Comparison of ENCODE assay signal across 12 cellular contexts in the genomic region with DNA sequence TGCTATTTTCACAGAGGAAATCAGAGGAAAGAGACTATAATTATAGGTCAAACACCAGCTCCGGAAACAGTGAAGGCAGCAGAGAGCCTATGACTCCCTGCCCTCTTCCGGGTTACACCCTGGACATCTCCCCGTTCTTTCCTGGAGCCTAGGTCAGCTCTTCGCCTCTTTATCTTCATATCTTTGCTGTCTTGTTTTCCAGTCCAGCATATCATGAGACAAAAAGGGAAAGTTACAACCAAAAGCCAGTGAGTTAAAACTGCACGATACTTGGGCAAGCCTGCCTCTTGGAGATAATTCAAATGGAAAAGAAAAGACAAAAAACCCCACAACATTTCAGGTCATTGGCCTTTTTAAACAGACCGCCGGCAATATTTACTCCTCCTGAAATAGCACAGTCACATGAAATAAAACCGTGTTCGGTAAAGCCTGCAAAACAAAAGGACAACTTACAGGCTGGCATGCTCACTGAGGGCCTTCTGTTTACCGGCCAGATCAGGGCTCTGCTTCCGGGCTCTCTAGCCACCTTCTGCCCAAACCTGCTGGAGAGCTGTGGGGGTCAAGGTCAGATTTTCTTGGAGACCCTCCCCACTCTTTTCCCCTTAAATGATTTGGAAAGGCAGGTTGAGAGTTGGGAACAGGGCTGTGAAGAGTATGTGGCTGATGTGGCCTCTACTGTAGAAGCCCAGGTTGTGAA. TPM values are rescaled to one million over a fixed set of nuclear protein-coding genes. Genes with fewer than 3 reads are reported as not detected.
DNase-seq lines count a peak whose midpoint lies in the region; ATAC-seq lines count a peak whose summit lies in the region.
"Had no signal": no experiment of that assay in that cellular context is flagged by ENCODE, and none has a peak within 500 bp of the region (broad histone marks: within the 10 kb centered on the region; RNA-seq: fewer than 3 reads in every experiment).

No MANE protein-coding gene starts in this region.

- peaks cover 30% of the 10 kb centered on the region for H3K4me1 ChIP-seq in stomach smooth muscle (ENCODE audit: control insufficient read depth, insufficient read depth, low read length)
- H3K4me1 ChIP-seq: adrenal gland had no signal

- no peaks in the 10 kb centered on the region for H3K9me3 ChIP-seq in stomach smooth muscle (ENCODE audit: control insufficient read depth in 2 of 2, low read length in 2 of 2)
- H3K9me3 ChIP-seq: adrenal gland had no signal

- ATAC-seq in GM18520 (IDR thresholded peaks at IDR 0.05; ENCODE audit: unreplicated experiment), result no peak

- H3K9me3 Mint-ChIP-seq in activated T-helper 1 cell treated with anti-CD3 and anti-CD28 coated beads, Interleukin-12 subunit alpha, Interleukin-12 subunit beta, Interleukin-2, Interleukin-4 antibody, amounts not matched to agents 30 ng/mL and 10 ng/mL and 1 ng/mL, durations not matched to agents 14 hours and 24 hours and 36 hours, result no peaks in the 10 kb centered on the region
- no peaks in the 10 kb centered on the region for H3K9me3 Mint-ChIP-seq in immature natural killer cell
- H3K9me3 Mint-ChIP-seq: nephron had no signal

- no peaks in the 10 kb centered on the region for H3K27me3 ChIP-seq in stomach smooth muscle (ENCODE audit: control insufficient read depth in 1 of 2, insufficient read depth in 2 of 2, low read length in 2 of 2)
- H3K27me3 ChIP-seq: adrenal gland had no signal

- peak overlapping the region; percentile 55 for H3K27ac ChIP-seq in stomach smooth muscle (ENCODE audit: low read length)
- H3K27ac ChIP-seq: WERI-Rb-1 had no signal

- H3K36me3 ChIP-seq in stomach smooth muscle (ENCODE audit: control insufficient read depth in 2 of 2, insufficient read depth in 2 of 2, low read length in 2 of 2), result no peaks in the 10 kb centered on the region
- H3K36me3 ChIP-seq: adrenal gland, WERI-Rb-1 had no signal

- no peaks in the 10 kb centered on the region for H3K27me3 Mint-ChIP-seq in activated T-helper 1 cell treated with anti-CD3 and anti-CD28 coated beads, Interleukin-12 subunit alpha, Interleukin-12 subunit beta, Interleukin-2, Interleukin-4 antibody, amounts not matched to agents 30 ng/mL and 10 ng/mL and 1 ng/mL, durations not matched to agents 14 hours and 24 hours and 36 hours (ENCODE audit: insufficient read depth)
- peaks cover 1 to 3% (median 2%) of the 10 kb centered on the region in 3 donors for H3K27me3 Mint-ChIP-seq in immature natural killer cell (ENCODE audit: low read depth in 3 of 3)

- H3K4me3 ChIP-seq in stomach smooth muscle (ENCODE audit: low read length in 2 of 2), result peak overlapping the region in 1 of 2 donors; percentile 47
- H3K4me3 ChIP-seq: adrenal gland had no signal

- H3K36me3 Mint-ChIP-seq in activated T-helper 1 cell treated with anti-CD3 and anti-CD28 coated beads, Interleukin-12 subunit alpha, Interleukin-12 subunit beta, Interleukin-2, Interleukin-4 antibody, amounts not matched to agents 30 ng/mL and 10 ng/mL and 1 ng/mL, durations not matched to agents 14 hours and 24 hours and 36 hours (ENCODE audit: low read depth), result peaks cover 5% of the 10 kb centered on the region
- H3K36me3 Mint-ChIP-seq in immature natural killer cell, result peaks cover 0 to 4% (median 0%) of the 10 kb centered on the region in 3 donors

- peak overlapping the region in 1 of 2 donors; percentile 51 for H3K9ac ChIP-seq in stomach smooth muscle (ENCODE audit: low read length in 2 of 2)

- no peak overlapping the region for H3K4me3 Mint-ChIP-seq in activated T-helper 1 cell treated with anti-CD3 and anti-CD28 coated beads, Interleukin-12 subunit alpha, Interleukin-12 subunit beta, Interleukin-2, Interleukin-4 antibody, amounts not matched to agents 30 ng/mL and 10 ng/mL and 1 ng/mL, durations not matched to agents 14 hours and 24 hours and 36 hours
- H3K4me3 Mint-ChIP-seq in immature natural killer cell, result peak overlapping the region; percentile 31 to 71 (median 57)
- H3K4me3 Mint-ChIP-seq: nephron had no signal

- intact Hi-C loops in activated T-helper 1 cell treated with anti-CD3 and anti-CD28 coated beads, Interleukin-12 subunit alpha, Interleukin-12 subunit beta, Interleukin-2, Interleukin-4 antibody, amounts not matched to agents 30 ng/mL and 10 ng/mL and 1 ng/mL, durations not matched to agents 14 hours and 24 hours and 36 hours (cut with micrococcal nuclease), result loop anchor here (1.0 kb wide), 1 partner anchor 8 kb away; no protein-coding TSS in a partner anchor

- DNase-seq in NCI-H1092 treated with DMSO at 0.1 percent for 48 hours (lab: John Stamatoyannopoulos, UW) (peak; percentile 17), NCI-H1092 (lab: John Stamatoyannopoulos, UW) (no peak), immature natural killer cell (no peak), ureter (ENCODE audit: low spot score) (no peak), HCEC 1CT (no peak)
- DNase-seq in activated T-helper 1 cell treated with anti-CD3 and anti-CD28 coated beads, Interleukin-12 subunit alpha, Interleukin-12 subunit beta, Interleukin-2, Interleukin-4 antibody, amounts not matched to agents 30 ng/mL and 10 ng/mL and 1 ng/mL, durations not matched to agents 14 hours and 24 hours and 36 hours (ENCODE audit: low spot score), result no peak
- DNase-seq: 8988T, WERI-Rb-1 had no signal

- H3K27ac Mint-ChIP-seq in activated T-helper 1 cell treated with anti-CD3 and anti-CD28 coated beads, Interleukin-12 subunit alpha, Interleukin-12 subunit beta, Interleukin-2, Interleukin-4 antibody, amounts not matched to agents 30 ng/mL and 10 ng/mL and 1 ng/mL, durations not matched to agents 14 hours and 24 hours and 36 hours, result peak overlapping the region; percentile 71
- peak overlapping the region; percentile 74 to 95 (median 88) for H3K27ac Mint-ChIP-seq in immature natural killer cell

- H3K4me1 Mint-ChIP-seq in activated T-helper 1 cell treated with anti-CD3 and anti-CD28 coated beads, Interleukin-12 subunit alpha, Interleukin-12 subunit beta, Interleukin-2, Interleukin-4 antibody, amounts not matched to agents 30 ng/mL and 10 ng/mL and 1 ng/mL, durations not matched to agents 14 hours and 24 hours and 36 hours (ENCODE audit: low read depth), result peaks cover 33% of the 10 kb centered on the region
- peaks cover 37 to 44% of the 10 kb centered on the region in 2 donors for H3K4me1 Mint-ChIP-seq in immature natural killer cell
- H3K4me1 Mint-ChIP-seq: nephron had no signal

RNA-seq across cellular contexts. Expression of gene PPP2R5A, which starts 42.8 kb away (rescaled TPM):
- 46.4 and 53.7 TPM in 2 replicates for total RNA-seq in activated T-helper 1 cell treated with anti-CD3 and anti-CD28 coated beads, Interleukin-12 subunit alpha, Interleukin-12 subunit beta, Interleukin-2, Interleukin-4 antibody, amounts not matched to agents 30 ng/mL and 10 ng/mL and 1 ng/mL, durations not matched to agents 14 hours and 24 hours and 36 hours
- polyA plus RNA-seq in immature natural killer cell, result 10 to 100 TPM; 57.0 to 87.2 (median 64.6) TPM
- total RNA-seq in ureter, result 38.1 TPM
